ENCODE assay signal across 27 cellular contexts in the genomic region with DNA sequence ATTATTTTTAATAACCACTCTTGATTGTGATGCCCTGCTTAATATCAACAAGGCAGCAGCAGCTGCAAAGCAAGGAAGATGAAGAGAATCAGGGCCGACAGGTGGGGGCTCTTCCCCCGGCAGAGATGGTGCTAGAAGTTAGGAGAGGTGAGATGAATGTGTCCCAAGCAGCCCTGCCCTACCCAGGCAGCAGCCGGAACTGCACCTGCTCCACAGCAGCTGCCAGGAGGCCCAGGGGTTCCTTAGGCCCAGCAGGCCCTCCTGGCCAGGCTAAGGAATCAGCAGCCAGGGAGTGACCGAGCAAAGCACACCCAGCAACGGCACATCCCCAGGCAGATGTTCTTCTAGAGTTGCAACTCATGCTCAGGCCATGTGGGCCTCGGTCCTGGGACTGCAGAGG. TPM values are rescaled to one million over a fixed set of nuclear protein-coding genes. Genes with fewer than 3 reads are reported as not detected.
DNase-seq lines count a peak whose midpoint lies in the region; TF ChIP-seq lines count a peak whose summit lies in the region.
"Had no signal": no experiment of that assay in that cellular context is flagged by ENCODE, and none has a peak within 500 bp of the region (broad histone marks: within the 10 kb centered on the region; RNA-seq: fewer than 3 reads in every experiment).

No MANE protein-coding gene starts in this region.

- H3K36me3 ChIP-seq in H7 (replicated peaks; ENCODE audit: control insufficient read depth, insufficient read depth, low read length) (no peaks in the 10 kb centered on the region), WERI-Rb-1 (no peaks in the 10 kb centered on the region)
- H3K36me3 ChIP-seq: BLaER1 treated with 17β-estradiol and CSF1 and Interleukin-3, amounts not matched to agents 10 nM and 100 nM; colonic mucosa; gastrocnemius medialis; MG63 had no signal

- no peak overlapping the region for H3K4me3 ChIP-seq in H7 (ENCODE audit: insufficient read depth, low read depth, low read length)
- no peak overlapping the region for H3K4me3 ChIP-seq in WERI-Rb-1 (ENCODE audit: low read depth, low read length)
- H3K4me3 ChIP-seq: BLaER1 treated with 17β-estradiol and CSF1 and Interleukin-3, amounts not matched to agents 10 nM and 100 nM; colonic mucosa; esophagus muscularis mucosa; gastrocnemius medialis; lung; MG63; psoas muscle; testis had no signal

- H3K9me3 ChIP-seq in WERI-Rb-1 (ENCODE audit: severe bottlenecking): no peaks in the 10 kb centered on the region
- H3K9me3 ChIP-seq: BLaER1 treated with 17β-estradiol and CSF1 and Interleukin-3, amounts not matched to agents 10 nM and 100 nM; colonic mucosa; esophagus muscularis mucosa; gastrocnemius medialis; MG63; psoas muscle; testis had no signal

- peak; percentile 14 for DNase-seq in COLO668 (lab: John Stamatoyannopoulos, UW; ENCODE audit: unreplicated experiment)
- peak; percentile 72 for DNase-seq in H7
- DNase-seq in WERI-Rb-1: no peak
- peak; percentile 61 for DNase-seq in islet precursor cell
- DNase-seq in stimulated activated CD4-positive, alpha-beta T cell treated with anti-CD3 and anti-CD28 coated beads, Interleukin-15, amount 100 ng/mL, for 24 hours: no peak
- DNase-seq in glomerular visceral epithelial cell (ENCODE audit: extremely low spot score): no peak
- DNase-seq in mucosa of gallbladder (ENCODE audit: low spot score): no peak
- DNase-seq in HUDEP-2 (lab: John Stamatoyannopoulos, UW; ENCODE audit: unreplicated experiment in 76 of 76): no peak
- DNase-seq: activated CD4-positive, alpha-beta T cell treated with anti-CD3 and anti-CD28 coated beads, Interleukin-2, amount 10 ng/mL, durations not matched to agents 24 days and 14 days; activated CD8-positive, alpha-beta memory T cell treated with anti-CD3 and anti-CD28 coated beads, Interleukin-2, amount 10 ng/mL, durations not matched to agents 7 days and 5 days; activated naive CD4-positive, alpha-beta T cell treated with anti-CD3 and anti-CD28 coated beads for 36 hours; colonic mucosa; effector memory CD4-positive, alpha-beta T cell; gastrocnemius medialis; HFFc6; hypothalamus; KBM-7; MG63; NCI-H1417; NCI-H446 treated with DMSO at 0.1 percent for 48 hours; psoas muscle; stimulated activated naive CD4-positive, alpha-beta T cell; T-helper 2 cell; testis had no signal

- H3K27me3 ChIP-seq in H7 (ENCODE audit: control insufficient read depth, insufficient read depth, low read length): no peaks in the 10 kb centered on the region
- peaks cover 8% of the 10 kb centered on the region for H3K27me3 ChIP-seq in WERI-Rb-1 (ENCODE audit: insufficient read depth, low read depth, severe bottlenecking)
- H3K27me3 ChIP-seq: BLaER1 treated with 17β-estradiol and CSF1 and Interleukin-3, amounts not matched to agents 10 nM and 100 nM; colonic mucosa; esophagus muscularis mucosa; gastrocnemius medialis; MG63; testis had no signal

- 0 out of 2 replicates have a peak, but pooled peaks have one; percentile 19 for TF ChIP-seq CTCF in WERI-Rb-1 (IDR thresholded peaks at IDR 0.05; ENCODE audit: low read depth, low read length)

- H3K27ac ChIP-seq in WERI-Rb-1: no peak overlapping the region
- H3K27ac ChIP-seq: BLaER1 treated with 17β-estradiol and CSF1 and Interleukin-3, amounts not matched to agents 10 nM and 100 nM; colonic mucosa; esophagus muscularis mucosa; gastrocnemius medialis; psoas muscle; testis had no signal

RNA-seq across cellular contexts. Expression of a gene that starts 17.9 kb away (rescaled TPM):
- total RNA-seq in H7 (2014; rRNA removed; shearing (Covaris generic)): 2.0 and 2.1 TPM in 2 replicates
- 6.3 TPM for total RNA-seq in mucosa of gallbladder

Comparison
In these comparisons a context has a peak if more than half of its experiments do, and no peak if none do; other contexts are left out.
1. DNase-seq: peak in COLO668 (single experiment), H7 (single experiment) and islet precursor cell (single experiment); none in WERI-Rb-1 (single experiment), stimulated activated CD4-positive, alpha-beta T cell treated with anti-CD3 and anti-CD28 coated beads, Interleukin-15, amount 100 ng/mL, for 24 hours (single experiment), glomerular visceral epithelial cell (single experiment), mucosa of gallbladder (single experiment) and HUDEP-2 (0 of 76).